ENCODE assay signal across 1 cellular context in the genomic region with DNA sequence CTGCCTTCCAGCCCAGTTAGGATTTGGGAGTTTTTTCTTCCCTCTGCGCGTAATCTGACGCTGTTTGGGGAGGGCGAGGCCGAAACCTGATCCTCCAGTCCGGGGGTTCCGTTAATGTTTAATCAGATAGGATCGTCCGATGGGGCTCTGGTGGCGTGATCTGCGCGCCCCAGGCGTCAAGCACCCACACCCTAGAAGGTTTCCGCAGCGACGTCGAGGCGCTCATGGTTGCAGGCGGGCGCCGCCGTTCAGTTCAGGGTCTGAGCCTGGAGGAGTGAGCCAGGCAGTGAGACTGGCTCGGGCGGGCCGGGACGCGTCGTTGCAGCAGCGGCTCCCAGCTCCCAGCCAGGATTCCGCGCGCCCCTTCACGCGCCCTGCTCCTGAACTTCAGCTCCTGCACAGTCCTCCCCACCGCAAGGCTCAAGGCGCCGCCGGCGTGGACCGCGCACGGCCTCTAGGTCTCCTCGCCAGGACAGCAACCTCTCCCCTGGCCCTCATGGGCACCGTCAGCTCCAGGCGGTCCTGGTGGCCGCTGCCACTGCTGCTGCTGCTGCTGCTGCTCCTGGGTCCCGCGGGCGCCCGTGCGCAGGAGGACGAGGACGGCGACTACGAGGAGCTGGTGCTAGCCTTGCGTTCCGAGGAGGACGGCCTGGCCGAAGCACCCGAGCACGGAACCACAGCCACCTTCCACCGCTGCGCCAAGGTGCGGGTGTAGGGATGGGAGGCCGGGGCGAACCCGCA.
TF ChIP-seq lines count a peak whose summit lies in the region.

PCSK9 (plus strand) TSS at position 207 of the 741 bp plus-strand sequence; CDS start at position 497, 290 bp downstream.

TF ChIP-seq in HepG2, 621 proteins besides CTCF, POLR2A, EP300 and RAD21 (continued from another document and continues in another):
- TF ChIP-seq ZNF883 (CRISPR knock-in tag; IDR thresholded peaks at IDR 0.05; ENCODE audit: not compliant biosample characterization) (peak; percentile 91), ZFYVE20 (CRISPR knock-in tag; IDR thresholded peaks at IDR 0.05; ENCODE audit: borderline replicate concordance, low read depth) (no peak), ZNF350 (CRISPR knock-in tag; IDR thresholded peaks at IDR 0.05; ENCODE audit: borderline replicate concordance, low read depth) (peak; percentile 74; the same call in 1 of the 2 replicates), SRF (IDR thresholded peaks at IDR 0.05; ENCODE audit: low read depth, low read length) (no peak), ZFY (CRISPR knock-in tag; IDR thresholded peaks at IDR 0.05) (peak; percentile 62), FOXO4 (CRISPR knock-in tag; conservative IDR thresholded peaks at IDR 0.05) (0 out of 2 replicates have a peak, but pooled peaks have one; percentile 68), ZNF354B (CRISPR knock-in tag; IDR thresholded peaks at IDR 0.05) (peak; percentile 88), ZNF780A (CRISPR knock-in tag; IDR thresholded peaks at IDR 0.05) (no peak), TFAP4 (IDR thresholded peaks at IDR 0.05; ENCODE audit: borderline replicate concordance, low read depth) (peak; percentile 15; the same call in 1 of the 2 replicates), BRF2 (CRISPR knock-in tag; IDR thresholded peaks at IDR 0.05) (peak; percentile 94), ZNF326 (CRISPR knock-in tag; IDR thresholded peaks at IDR 0.05; ENCODE audit: borderline replicate concordance) (no peak), ERF (CRISPR knock-in tag; IDR thresholded peaks at IDR 0.05) (peak; percentile 84), REPIN1 (CRISPR knock-in tag; IDR thresholded peaks at IDR 0.05; ENCODE audit: borderline replicate concordance, low read depth) (peak; percentile 97), ATM (IDR thresholded peaks at IDR 0.05; ENCODE audit: borderline replicate concordance) (no peak), GPBP1L1 (CRISPR knock-in tag; IDR thresholded peaks at IDR 0.05) (no peak), ZNF10 (CRISPR knock-in tag; IDR thresholded peaks at IDR 0.05; ENCODE audit: borderline replicate concordance, low read depth) (no peak), RFX5 (IDR thresholded peaks at IDR 0.05; ENCODE audit: low read depth, low read length) (no peak), E2F2 (CRISPR knock-in tag; IDR thresholded peaks at IDR 0.05; ENCODE audit: borderline replicate concordance) (peak; percentile 93; the same call in 1 of the 2 replicates), MTA1 (CRISPR knock-in tag; IDR thresholded peaks at IDR 0.05; ENCODE audit: borderline replicate concordance) (peak; percentile 78; the same call in 1 of the 2 replicates), ZNF24 (IDR thresholded peaks at IDR 0.05) (no peak), ZNF660 (CRISPR knock-in tag; IDR thresholded peaks at IDR 0.05; ENCODE audit: borderline replicate concordance, low read depth) (no peak), RFXAP (CRISPR knock-in tag; IDR thresholded peaks at IDR 0.05; ENCODE audit: borderline replicate concordance) (peak; percentile 26; the same call in 1 of the 2 replicates), CHD4 (IDR thresholded peaks at IDR 0.05; ENCODE audit: borderline replicate concordance, low read length) (no peak), NAIF1 (CRISPR knock-in tag; IDR thresholded peaks at IDR 0.05; ENCODE audit: borderline replicate concordance) (peak; percentile 87; the same call in 1 of the 2 replicates), PHF20 (CRISPR knock-in tag; IDR thresholded peaks at IDR 0.05) (peak; percentile 38; the same call in 1 of the 2 replicates), SIN3B (IDR thresholded peaks at IDR 0.05; ENCODE audit: low read length) (no peak), MAFG (CRISPR knock-in tag; IDR thresholded peaks at IDR 0.05) (no peak), ZNF598 (CRISPR knock-in tag; IDR thresholded peaks at IDR 0.05; ENCODE audit: borderline replicate concordance) (peak; percentile 96), ZNF235 (CRISPR knock-in tag; IDR thresholded peaks at IDR 0.05; ENCODE audit: borderline replicate concordance) (peak; percentile 89; the same call in 1 of the 2 replicates), ZNF12 (CRISPR knock-in tag; IDR thresholded peaks at IDR 0.05) (peak; percentile 80; the same call in 1 of the 2 replicates), EED (CRISPR knock-in tag; IDR thresholded peaks at IDR 0.05) (peak; percentile 60), BRD4 (CRISPR knock-in tag; IDR thresholded peaks at IDR 0.05) (peak; percentile 66; the same call in 1 of the 2 replicates), ZFP1 (CRISPR knock-in tag; IDR thresholded peaks at IDR 0.05) (0 out of 2 replicates have a peak, but pooled peaks have one; percentile 54), ZNF275 (CRISPR knock-in tag; IDR thresholded peaks at IDR 0.05; ENCODE audit: borderline replicate concordance) (peak; percentile 87), TARDBP (CRISPR knock-in tag; IDR thresholded peaks at IDR 0.05) (peak; percentile 95), TEAD2 (CRISPR knock-in tag; IDR thresholded peaks at IDR 0.05) (no peak), ZUFSP (CRISPR knock-in tag; IDR thresholded peaks at IDR 0.05; ENCODE audit: borderline replicate concordance) (no peak), ZNF878 (CRISPR knock-in tag; IDR thresholded peaks at IDR 0.05) (no peak)
- TF ChIP-seq, protein P1, sequence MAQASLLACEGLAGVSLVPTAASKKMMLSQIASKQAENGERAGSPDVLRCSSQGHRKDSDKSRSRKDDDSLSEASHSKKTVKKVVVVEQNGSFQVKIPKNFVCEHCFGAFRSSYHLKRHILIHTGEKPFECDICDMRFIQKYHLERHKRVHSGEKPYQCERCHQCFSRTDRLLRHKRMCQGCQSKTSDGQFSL (CRISPR knock-in tag; IDR thresholded peaks at IDR 0.05), result no peak
- TF ChIP-seq, protein P2, sequence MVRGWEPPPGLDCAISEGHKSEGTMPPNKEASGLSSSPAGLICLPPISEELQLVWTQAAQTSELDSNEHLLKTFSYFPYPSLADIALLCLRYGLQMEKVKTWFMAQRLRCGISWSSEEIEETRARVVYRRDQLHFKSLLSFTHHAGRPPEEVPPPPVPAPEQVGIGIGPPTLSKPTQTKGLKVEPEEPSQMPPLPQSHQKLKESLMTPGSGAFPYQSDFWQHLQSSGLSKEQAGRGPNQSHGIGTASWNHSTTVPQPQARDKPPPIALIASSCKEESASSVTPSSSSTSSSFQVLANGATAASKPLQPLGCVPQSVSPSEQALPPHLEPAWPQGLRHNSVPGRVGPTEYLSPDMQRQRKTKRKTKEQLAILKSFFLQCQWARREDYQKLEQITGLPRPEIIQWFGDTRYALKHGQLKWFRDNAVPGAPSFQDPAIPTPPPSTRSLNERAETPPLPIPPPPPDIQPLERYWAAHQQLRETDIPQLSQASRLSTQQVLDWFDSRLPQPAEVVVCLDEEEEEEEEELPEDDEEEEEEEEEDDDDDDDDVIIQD (CRISPR knock-in tag; IDR thresholded peaks at IDR 0.05; ENCODE audit: low read depth), result no peak
- TF ChIP-seq, protein P3, sequence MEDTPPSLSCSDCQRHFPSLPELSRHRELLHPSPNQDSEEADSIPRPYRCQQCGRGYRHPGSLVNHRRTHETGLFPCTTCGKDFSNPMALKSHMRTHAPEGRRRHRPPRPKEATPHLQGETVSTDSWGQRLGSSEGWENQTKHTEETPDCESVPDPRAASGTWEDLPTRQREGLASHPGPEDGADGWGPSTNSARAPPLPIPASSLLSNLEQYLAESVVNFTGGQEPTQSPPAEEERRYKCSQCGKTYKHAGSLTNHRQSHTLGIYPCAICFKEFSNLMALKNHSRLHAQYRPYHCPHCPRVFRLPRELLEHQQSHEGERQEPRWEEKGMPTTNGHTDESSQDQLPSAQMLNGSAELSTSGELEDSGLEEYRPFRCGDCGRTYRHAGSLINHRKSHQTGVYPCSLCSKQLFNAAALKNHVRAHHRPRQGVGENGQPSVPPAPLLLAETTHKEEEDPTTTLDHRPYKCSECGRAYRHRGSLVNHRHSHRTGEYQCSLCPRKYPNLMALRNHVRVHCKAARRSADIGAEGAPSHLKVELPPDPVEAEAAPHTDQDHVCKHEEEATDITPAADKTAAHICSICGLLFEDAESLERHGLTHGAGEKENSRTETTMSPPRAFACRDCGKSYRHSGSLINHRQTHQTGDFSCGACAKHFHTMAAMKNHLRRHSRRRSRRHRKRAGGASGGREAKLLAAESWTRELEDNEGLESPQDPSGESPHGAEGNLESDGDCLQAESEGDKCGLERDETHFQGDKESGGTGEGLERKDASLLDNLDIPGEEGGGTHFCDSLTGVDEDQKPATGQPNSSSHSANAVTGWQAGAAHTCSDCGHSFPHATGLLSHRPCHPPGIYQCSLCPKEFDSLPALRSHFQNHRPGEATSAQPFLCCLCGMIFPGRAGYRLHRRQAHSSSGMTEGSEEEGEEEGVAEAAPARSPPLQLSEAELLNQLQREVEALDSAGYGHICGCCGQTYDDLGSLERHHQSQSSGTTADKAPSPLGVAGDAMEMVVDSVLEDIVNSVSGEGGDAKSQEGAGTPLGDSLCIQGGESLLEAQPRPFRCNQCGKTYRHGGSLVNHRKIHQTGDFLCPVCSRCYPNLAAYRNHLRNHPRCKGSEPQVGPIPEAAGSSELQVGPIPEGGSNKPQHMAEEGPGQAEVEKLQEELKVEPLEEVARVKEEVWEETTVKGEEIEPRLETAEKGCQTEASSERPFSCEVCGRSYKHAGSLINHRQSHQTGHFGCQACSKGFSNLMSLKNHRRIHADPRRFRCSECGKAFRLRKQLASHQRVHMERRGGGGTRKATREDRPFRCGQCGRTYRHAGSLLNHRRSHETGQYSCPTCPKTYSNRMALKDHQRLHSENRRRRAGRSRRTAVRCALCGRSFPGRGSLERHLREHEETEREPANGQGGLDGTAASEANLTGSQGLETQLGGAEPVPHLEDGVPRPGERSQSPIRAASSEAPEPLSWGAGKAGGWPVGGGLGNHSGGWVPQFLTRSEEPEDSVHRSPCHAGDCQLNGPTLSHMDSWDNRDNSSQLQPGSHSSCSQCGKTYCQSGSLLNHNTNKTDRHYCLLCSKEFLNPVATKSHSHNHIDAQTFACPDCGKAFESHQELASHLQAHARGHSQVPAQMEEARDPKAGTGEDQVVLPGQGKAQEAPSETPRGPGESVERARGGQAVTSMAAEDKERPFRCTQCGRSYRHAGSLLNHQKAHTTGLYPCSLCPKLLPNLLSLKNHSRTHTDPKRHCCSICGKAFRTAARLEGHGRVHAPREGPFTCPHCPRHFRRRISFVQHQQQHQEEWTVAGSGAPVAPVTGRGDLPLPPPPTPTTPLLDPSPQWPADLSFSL (CRISPR knock-in tag; IDR thresholded peaks at IDR 0.05), result peak; percentile 69; the same call in 1 of the 2 replicates
